In genomic region chr2:206198677-206199076, GRCh38 we compare ENCODE assay signal across 22 cellular contexts. TPM values are rescaled to one million over a fixed set of nuclear protein-coding genes. Genes with fewer than 3 reads are reported as not detected.
DNase-seq lines count a peak whose midpoint lies in the region; ATAC-seq and TF ChIP-seq lines count a peak whose summit lies in the region.
"Had no signal": no experiment of that assay in that cellular context is flagged by ENCODE, and none has a peak within 500 bp of the region (broad histone marks: within the 10 kb centered on the region; RNA-seq: fewer than 3 reads in every experiment).

No MANE protein-coding gene starts in this region.

- H3K27me3 ChIP-seq in BJ (ENCODE audit: control insufficient read depth, insufficient read depth, low read length) (no peaks in the 10 kb centered on the region), esophagus muscularis mucosa (peaks cover 0 to 12% (median 0%) of the 10 kb centered on the region in 4 donors), osteoblast (ENCODE audit: insufficient read depth, low read length) (no peaks in the 10 kb centered on the region), colonic mucosa (no peaks in the 10 kb centered on the region)
- H3K27me3 ChIP-seq: adrenal gland, SJSA1, uterus had no signal

- no peaks in the 10 kb centered on the region for H3K4me1 Mint-ChIP-seq in activated CD8-positive, alpha-beta T cell treated with anti-CD3 and anti-CD28 coated beads for 36 hours (ENCODE audit: low read depth)
- H3K4me1 Mint-ChIP-seq: activated B cell treated with CpG ODN at 0.5 μM for 24 hours; activated T-helper 17 cell treated with anti-CD3 and anti-CD28 coated beads, Interleukin-2, amount 50 U/mL, for 72 hours; B cell; central memory CD8-positive, alpha-beta T cell had no signal

- H3K4me1 ChIP-seq in esophagus muscularis mucosa (no peaks in the 10 kb centered on the region), osteoblast (ENCODE audit: insufficient read depth, low read length) (peaks cover 6% of the 10 kb centered on the region), colonic mucosa (no peaks in the 10 kb centered on the region)
- H3K4me1 ChIP-seq: Caco-2, lower lobe of right lung, uterus had no signal

- POLR2A ChIA-PET in BJ (lab: Charles Lee), result no interaction called here
- POLR2A ChIA-PET in activated CD8-positive, alpha-beta T cell treated with anti-CD3 and anti-CD28 coated beads for 36 hours (lab: Charles Lee), result no interaction called here

- intact Hi-C loops in esophagus muscularis mucosa (cut with DNase I) (no loop called here), colonic mucosa (cut with DNase I) (no loop called here)
- intact Hi-C loops in activated CD8-positive, alpha-beta T cell treated with anti-CD3 and anti-CD28 coated beads for 36 hours (cut with micrococcal nuclease), result no loop called here

- no peak overlapping the region for H3K4me3 Mint-ChIP-seq in activated CD8-positive, alpha-beta T cell treated with anti-CD3 and anti-CD28 coated beads for 36 hours
- H3K4me3 Mint-ChIP-seq: activated B cell treated with CpG ODN at 0.5 μM for 24 hours; activated T-helper 17 cell treated with anti-CD3 and anti-CD28 coated beads, Interleukin-2, amount 50 U/mL, for 72 hours; B cell; central memory CD8-positive, alpha-beta T cell; effector memory CD8-positive, alpha-beta T cell had no signal

- peaks cover 15% of the 10 kb centered on the region for H3K27me3 Mint-ChIP-seq in activated CD8-positive, alpha-beta T cell treated with anti-CD3 and anti-CD28 coated beads for 36 hours

- no peak overlapping the region for H2AFZ ChIP-seq in osteoblast (ENCODE audit: low read length)

- H4K20me1 ChIP-seq in osteoblast (ENCODE audit: insufficient read depth, low read length), result peaks cover 16% of the 10 kb centered on the region

- H3K36me3 ChIP-seq in BJ (ENCODE audit: control insufficient read depth, insufficient read depth, low read length), result no peaks in the 10 kb centered on the region
- no peaks in the 10 kb centered on the region for H3K36me3 ChIP-seq in esophagus muscularis mucosa
- peaks cover 8% of the 10 kb centered on the region for H3K36me3 ChIP-seq in osteoblast (ENCODE audit: insufficient read depth, low read length)
- H3K36me3 ChIP-seq in colonic mucosa, result no peaks in the 10 kb centered on the region
- H3K36me3 ChIP-seq: adrenal gland, lower lobe of right lung, uterus had no signal

- no peak overlapping the region for H3K4me3 ChIP-seq in BJ (ENCODE audit: low read depth, low read length)
- no peak overlapping the region for H3K4me3 ChIP-seq in esophagus muscularis mucosa
- H3K4me3 ChIP-seq in osteoblast (ENCODE audit: insufficient read depth, low read length), result no peak overlapping the region
- H3K4me3 ChIP-seq in colonic mucosa, result no peak overlapping the region
- H3K4me3 ChIP-seq: adrenal gland, lower lobe of right lung, SJSA1, uterus had no signal

- TF ChIP-seq CTCF in BJ (IDR thresholded peaks at IDR 0.05; ENCODE audit: insufficient read depth, low read depth, low read length) (no peak), esophagus muscularis mucosa (IDR thresholded peaks at IDR 0.05) (no peak), osteoblast (IDR thresholded peaks at IDR 0.05; ENCODE audit: extremely low read depth, low read depth, low read length) (no peak), colonic mucosa (IDR thresholded peaks at IDR 0.05) (no peak)
- TF ChIP-seq CTCF in activated CD8-positive, alpha-beta T cell treated with anti-CD3 and anti-CD28 coated beads for 36 hours (IDR thresholded peaks at IDR 0.05), result no peak

- no peaks in the 10 kb centered on the region for H3K9me3 ChIP-seq in esophagus muscularis mucosa
- H3K9me3 ChIP-seq in osteoblast (ENCODE audit: low read depth, low read length), result no peaks in the 10 kb centered on the region
- no peaks in the 10 kb centered on the region for H3K9me3 ChIP-seq in colonic mucosa
- H3K9me3 ChIP-seq: adrenal gland, Caco-2, lower lobe of right lung, SJSA1, uterus had no signal

- TF ChIP-seq EP300 in esophagus muscularis mucosa (IDR thresholded peaks at IDR 0.05), result no peak

- DNase-seq in BJ (ENCODE audit: low read depth), result peak; percentile 31
- DNase-seq in NCI-H226, result peak; percentile 8
- DNase-seq in esophagus muscularis mucosa (ENCODE audit: extremely low spot score), result no peak
- peak; percentile 95 for DNase-seq in osteoblast (ENCODE audit: insufficient read length, low spot score, missing footprints)
- no peak for DNase-seq in colonic mucosa
- DNase-seq in activated CD8-positive, alpha-beta T cell treated with anti-CD3 and anti-CD28 coated beads for 36 hours, result no peak
- DNase-seq in NCI-H2227 treated with DMSO at 0.1 percent for 48 hours (lab: John Stamatoyannopoulos, UW), result no peak
- DNase-seq in NCI-H1694 (lab: John Stamatoyannopoulos, UW), result no peak
- DNase-seq: activated B cell treated with CpG ODN at 0.5 μM for 24 hours; adrenal gland; Caco-2; effector memory CD8-positive, alpha-beta T cell; lower lobe of right lung; NCI-H1092; NCI-H2107; NCI-H526; stimulated activated CD4-positive, alpha-beta T cell treated with anti-CD3 and anti-CD28 coated beads, Interleukin-2, amount 100 ng/mL, for 48 hours; uterus had no signal

- H3K27ac ChIP-seq in esophagus muscularis mucosa (replicated peaks in 1 of 4) (peak overlapping the region in 3 of 4 donors; percentile 22 to 43 (median 30)), osteoblast (ENCODE audit: low read depth, low read length) (no peak overlapping the region), colonic mucosa (no peak overlapping the region)
- H3K27ac ChIP-seq: adrenal gland, lower lobe of right lung, SJSA1, uterus had no signal

- WGBS in esophagus muscularis mucosa, result 41% methylated on average over 1 of the region's 1 CpG

- peaks cover 67% of the 10 kb centered on the region for H3K79me2 ChIP-seq in osteoblast (ENCODE audit: insufficient read depth, low read length)

- TF ChIP-seq POLR2A in esophagus muscularis mucosa (IDR thresholded peaks at IDR 0.05; ENCODE audit: low read depth), result no peak

- H3K4me2 ChIP-seq in osteoblast (ENCODE audit: insufficient read depth, low read length), result peak overlapping the region; percentile 36

- no peaks in the 10 kb centered on the region for H3K36me3 Mint-ChIP-seq in activated CD8-positive, alpha-beta T cell treated with anti-CD3 and anti-CD28 coated beads for 36 hours (ENCODE audit: low read depth)

- CTCF ChIA-PET in BJ (lab: Yijun Ruan, JAX), result interaction anchor here (1.2 kb wide), 1 partner anchor 10 kb away, joined by 4 read pairs; no protein-coding TSS in a partner anchor
- CTCF ChIA-PET in activated CD8-positive, alpha-beta T cell treated with anti-CD3 and anti-CD28 coated beads for 36 hours (lab: Charles Lee), result interaction anchor here (0.9 kb wide), 2 partner anchors 9 to 374 kb away, joined by 3 read pairs; no protein-coding TSS in a partner anchor

- no peak overlapping the region for H3K9ac ChIP-seq in colonic mucosa (ENCODE audit: low read depth in 2 of 2, low read length in 2 of 2)

- H3K27ac Mint-ChIP-seq in activated CD8-positive, alpha-beta T cell treated with anti-CD3 and anti-CD28 coated beads for 36 hours, result no peak overlapping the region
- H3K27ac Mint-ChIP-seq: activated B cell treated with CpG ODN at 0.5 μM for 24 hours; activated T-helper 17 cell treated with anti-CD3 and anti-CD28 coated beads, Interleukin-2, amount 50 U/mL, for 72 hours; B cell; effector memory CD8-positive, alpha-beta T cell had no signal

- ATAC-seq in activated CD8-positive, alpha-beta T cell treated with anti-CD3 and anti-CD28 coated beads for 36 hours, result no peak
- ATAC-seq: activated T-helper 17 cell treated with anti-CD3 and anti-CD28 coated beads, Interleukin-2, amount 50 U/mL, for 72 hours; effector memory CD8-positive, alpha-beta T cell; lower lobe of right lung had no signal

- no peaks in the 10 kb centered on the region for H3K9me3 Mint-ChIP-seq in activated CD8-positive, alpha-beta T cell treated with anti-CD3 and anti-CD28 coated beads for 36 hours
- H3K9me3 Mint-ChIP-seq: activated B cell treated with CpG ODN at 0.5 μM for 24 hours; activated T-helper 17 cell treated with anti-CD3 and anti-CD28 coated beads, Interleukin-2, amount 50 U/mL, for 72 hours; central memory CD8-positive, alpha-beta T cell; effector memory CD8-positive, alpha-beta T cell had no signal

RNA-seq across cellular contexts. Expression of gene EEF1B2, which starts 39.0 kb away (rescaled TPM):
- 720 and 966 TPM in 2 replicates for polyA plus RNA-seq in BJ (2011; rRNA removed)
- 277 and 634 TPM in 2 replicates for polyA minus RNA-seq in BJ (2011; rRNA and poly(A)+ RNA removed)
- total RNA-seq in esophagus muscularis mucosa (100 to 1,000 TPM; 219 to 381 (median 342) TPM), osteoblast (442 and 563 TPM in 2 replicates), colonic mucosa (100 to 1,000 TPM; 467 to 557 TPM)
- 1,000 to 10,000 TPM; 1,168 to 1,169 TPM for total RNA-seq in activated CD8-positive, alpha-beta T cell treated with anti-CD3 and anti-CD28 coated beads for 36 hours

RNA-seq across cellular contexts. Expression of gene NDUFS1, which starts 39.4 kb away (rescaled TPM):
- 79.9 and 101 TPM in 2 replicates for polyA plus RNA-seq in BJ (2011; rRNA removed)
- polyA minus RNA-seq in BJ (2011; rRNA and poly(A)+ RNA removed), result 42.5 and 43.7 TPM in 2 replicates
- total RNA-seq in esophagus muscularis mucosa, result 100 to 1,000 TPM in 1 of 4 donors, 10 to 100 TPM in 3; 83.5 to 101 (median 90.9) TPM
- 86.6 and 98.4 TPM in 2 replicates for total RNA-seq in osteoblast
- total RNA-seq in colonic mucosa, result 100 to 1,000 TPM; 143 to 200 TPM
- 10 to 100 TPM; 81.2 to 89.3 TPM for total RNA-seq in activated CD8-positive, alpha-beta T cell treated with anti-CD3 and anti-CD28 coated beads for 36 hours

Comparison
In these comparisons a context has a peak if more than half of its experiments do, and no peak if none do; other contexts are left out.
1. DNase-seq: peak in BJ (single experiment), NCI-H226 (single experiment) and osteoblast (single experiment); none in esophagus muscularis mucosa (single experiment), colonic mucosa (single experiment), activated CD8-positive, alpha-beta T cell treated with anti-CD3 and anti-CD28 coated beads for 36 hours (single experiment), NCI-H2227 treated with DMSO at 0.1 percent for 48 hours (single experiment) and NCI-H1694 (single experiment).
2. H3K27ac ChIP-seq: peak in esophagus muscularis mucosa (3 of 4); none in osteoblast (single experiment) and colonic mucosa (single experiment).